7 cellular contexts compared by ENCODE assay signal in the genomic region with DNA sequence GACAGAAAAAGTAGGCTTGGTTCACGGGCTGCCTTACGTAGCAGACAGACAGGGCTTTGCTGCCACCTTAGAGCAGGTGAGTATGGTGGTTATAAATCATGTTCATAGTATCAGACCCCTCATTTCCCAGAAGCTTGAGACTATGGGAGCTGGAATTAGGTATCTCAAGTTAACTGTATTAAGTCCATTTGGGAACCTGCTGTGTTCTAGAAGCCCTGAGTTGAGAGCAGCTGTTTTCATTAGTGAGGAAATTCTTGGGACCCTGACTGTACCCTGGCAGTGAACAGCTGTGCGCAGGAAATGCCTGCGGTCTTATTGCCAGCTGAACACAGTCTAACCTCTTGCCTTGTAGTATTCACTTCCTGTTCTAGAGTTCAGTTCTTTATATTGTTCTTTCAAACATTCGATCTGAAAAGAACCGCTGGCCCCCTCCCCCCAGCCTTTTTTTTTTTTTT. TPM values are rescaled to one million over a fixed set of nuclear protein-coding genes. Genes with fewer than 3 reads are reported as not detected.
DNase-seq lines count a peak whose midpoint lies in the region; ATAC-seq and TF ChIP-seq lines count a peak whose summit lies in the region.

No MANE protein-coding gene starts in this region.

- H3K4me1 Mint-ChIP-seq in T-helper 17 cell = peaks cover 22% of the 10 kb centered on the region

- H3K27ac ChIP-seq in colonic mucosa = no peak overlapping the region
- no peak overlapping the region for H3K27ac ChIP-seq in prostate gland

- intact Hi-C loops in colonic mucosa (cut with DNase I) = no loop called here
- intact Hi-C loops in prostate gland (cut with DNase I) = no loop called here

- H3K36me3 ChIP-seq in colonic mucosa (peaks cover under 1% of the 10 kb centered on the region), prostate gland (no peaks in the 10 kb centered on the region)

- H3K36me3 Mint-ChIP-seq in T-helper 17 cell (ENCODE audit: low read depth) = no peaks in the 10 kb centered on the region

- 73% methylated on average over 6 of the region's 6 CpGs for WGBS in prostate gland

- TF ChIP-seq CTCF in colonic mucosa (IDR thresholded peaks at IDR 0.05) (no peak), prostate gland (IDR thresholded peaks at IDR 0.05) (no peak)

- no peaks in the 10 kb centered on the region for H3K27me3 Mint-ChIP-seq in T-helper 17 cell

- H3K9me3 ChIP-seq in T-helper 17 cell (ENCODE audit: control insufficient read depth, low read length, poor library complexity, severe bottlenecking) (no peaks in the 10 kb centered on the region), colonic mucosa (no peaks in the 10 kb centered on the region), prostate gland (no peaks in the 10 kb centered on the region)

- ATAC-seq in HG03108 (IDR thresholded peaks at IDR 0.05; ENCODE audit: unreplicated experiment) (peak; percentile 98), T-helper 17 cell (peak; percentile 98)

- peak; percentile 65 for DNase-seq in GM19240 (ENCODE audit: insufficient read length, low spot score)
- DNase-seq in T-helper 17 cell = peak; percentile 18 to 30 (median 20)
- DNase-seq in colonic mucosa = peak; percentile 29
- peak; percentile 7 for DNase-seq in putamen (ENCODE audit: low spot score)
- no peak for DNase-seq in NCI-H2196 (lab: John Stamatoyannopoulos, UW; ENCODE audit: unreplicated experiment)
- DNase-seq in prostate gland (ENCODE audit: low spot score) = no peak

- no peaks in the 10 kb centered on the region for H3K27me3 ChIP-seq in colonic mucosa
- H3K27me3 ChIP-seq in prostate gland (replicated peaks; ENCODE audit: insufficient read depth) = no peaks in the 10 kb centered on the region

- no peak overlapping the region for H3K9ac ChIP-seq in colonic mucosa (ENCODE audit: low read depth in 2 of 2, low read length in 2 of 2)

- H3K4me3 ChIP-seq in colonic mucosa (no peak overlapping the region), prostate gland (no peak overlapping the region)

- no peak for TF ChIP-seq POLR2A in prostate gland (IDR thresholded peaks at IDR 0.05)

- H3K4me1 ChIP-seq in colonic mucosa (no peaks in the 10 kb centered on the region), prostate gland (replicated peaks) (no peaks in the 10 kb centered on the region)

- peak overlapping the region; percentile 82 for H3K4me3 Mint-ChIP-seq in T-helper 17 cell

- peak overlapping the region; percentile 81 for H3K27ac Mint-ChIP-seq in T-helper 17 cell

RNA-seq across cellular contexts. Expression of gene UGCG, which starts 29.8 kb away (rescaled TPM):
- total RNA-seq in T-helper 17 cell = 10 to 100 TPM; 35.5 TPM
- total RNA-seq in colonic mucosa = 10 to 100 TPM; 17.6 to 56.1 TPM
- total RNA-seq in prostate gland = 10 to 100 TPM; 23.9 to 42.6 TPM

Comparison
In these comparisons a context has a peak if more than half of its experiments do, and no peak if none do; other contexts are left out.
1. DNase-seq: peak in GM19240 (single experiment), T-helper 17 cell (3 of 3), colonic mucosa (single experiment) and putamen (single experiment); none in NCI-H2196 (single experiment) and prostate gland (single experiment).